In genomic region chr4:1009647-1010521, GRCh38 we compare ENCODE assay signal across 8 cellular contexts. TPM values are rescaled to one million over a fixed set of nuclear protein-coding genes. Genes with fewer than 3 reads are reported as not detected.
A peak's percentile ranks its signal among the peaks of the same experiment; 100 is the strongest.
DNase-seq lines count a peak whose midpoint lies in the region; ATAC-seq lines count a peak whose summit lies in the region.

No MANE protein-coding gene starts in this region.

- no peaks in the 10 kb centered on the region for H3K36me3 ChIP-seq in aorta (ENCODE audit: control insufficient read depth in 1 of 2, insufficient read depth in 2 of 2, low read length in 1 of 2)

- 1 to 2% methylated on average over 29 to 107 of the region's 107 CpGs for WGBS in aorta, 2 donors

- peaks cover 26 to 37% of the 10 kb centered on the region in 2 donors for H3K27me3 Mint-ChIP-seq in T-cell

- DNase-seq in NCI-H2081 (lab: John Stamatoyannopoulos, UW) (peak; percentile 54 to 58), NCI-H2081 treated with DMSO at 0.1 percent for 48 hours (lab: John Stamatoyannopoulos, UW) (no peak), T-cell (peak; percentile 27 to 76 (median 56)), amniotic epithelial cell (ENCODE audit: low read depth) (peak; percentile 20), hepatic stellate cell (ENCODE audit: low spot score) (peak; percentile 77), retina (peak; percentile 78), aorta (peak; percentile 78 to 92)

- peak overlapping the region; percentile 89 to 91 for H3K27ac Mint-ChIP-seq in T-cell

- no peaks in the 10 kb centered on the region for H3K9me3 ChIP-seq in aorta (ENCODE audit: control insufficient read depth, low read length)

- H3K4me3 Mint-ChIP-seq in T-cell = peak overlapping the region; percentile 83 to 90 (median 86)

- POLR2A ChIA-PET in T-cell (lab: Charles Lee) = interaction anchor here in 1 of 2 donors (0.5 to 0.6 kb wide), 2 partner anchors 224 to 564 kb away, joined by 3 to 6 read pairs; no protein-coding TSS in a partner anchor

- no peaks in the 10 kb centered on the region for H3K36me3 Mint-ChIP-seq in T-cell

- peak overlapping the region; percentile 44 to 90 for H3K4me3 ChIP-seq in aorta (ENCODE audit: low read length in 2 of 2)

- H3K4me1 Mint-ChIP-seq in T-cell = peaks cover 11 to 19% (median 12%) of the 10 kb centered on the region in 3 donors

- CTCF ChIA-PET in T-cell (lab: Charles Lee) = interaction anchor here in 1 of 2 donors (0.7 kb wide), 1 partner anchor 337 kb away, joined by 3 read pairs; the partner anchor contains the start of gene UVSSA

- intact Hi-C loops in aorta (cut with DNase I) = loop anchor here (2.0 to 5.0 kb wide), 3 partner anchors 62 to 337 kb away; partner anchors contain the start of gene UVSSA (in 1 of the 2)

- ATAC-seq in HG03354 (IDR thresholded peaks at IDR 0.05; ENCODE audit: poor library complexity, severe bottlenecking, unreplicated experiment) (peak; percentile 43), T-cell (replicated peaks in 1 of 4) (peak; percentile 43 to 64 (median 55)), aorta (ENCODE audit: low FRiP score) (peak; percentile 85)

- H3K27me3 ChIP-seq in aorta (ENCODE audit: control insufficient read depth in 1 of 2, insufficient read depth in 2 of 2, low read length in 1 of 2) = no peaks in the 10 kb centered on the region

- H3K9me3 Mint-ChIP-seq in T-cell = no peaks in the 10 kb centered on the region

- H3K4me1 ChIP-seq in aorta (ENCODE audit: control insufficient read depth in 1 of 2, insufficient read depth in 2 of 2, low read length in 2 of 2) = no peaks in the 10 kb centered on the region

- peak overlapping the region in 1 of 2 donors; percentile 6 for H3K27ac ChIP-seq in aorta (ENCODE audit: low read depth in 1 of 2, low read length in 2 of 2)

RNA-seq across cellular contexts. Expression of gene FGFRL1, which starts 1.5 kb away (rescaled TPM):
- total RNA-seq in T-cell = 10 to 100 TPM; 14.9 to 25.2 (median 23.7) TPM
- 10 to 100 TPM; 28.9 to 32.9 TPM for total RNA-seq in aorta
- polyA plus RNA-seq in aorta = 10 to 100 TPM in 1 of 2 donors, 1 to 10 TPM in 1; 6.9 to 19.5 TPM

RNA-seq across cellular contexts. Expression of gene SLC26A1, which starts 16.7 kb away (rescaled TPM):
- total RNA-seq in T-cell (1 to 10 TPM in 1 of 5 donors, under 1 TPM in 3, not detected in 1; 0.16 to 1.5 (median 0.39) TPM), aorta (under 1 TPM in 1 of 2 donors, not detected in 1; 0.45 TPM)
- under 1 TPM; 0.38 to 0.87 TPM for polyA plus RNA-seq in aorta

RNA-seq across cellular contexts. Expression of gene IDUA, which starts 23.0 kb away (rescaled TPM):
- total RNA-seq in T-cell (10 to 100 TPM; 60.4 to 96.5 (median 78.7) TPM), aorta (10 to 100 TPM; 27.5 to 44.2 TPM)
- polyA plus RNA-seq in aorta = 10 to 100 TPM in 1 of 2 donors, 1 to 10 TPM in 1; 5.9 to 42.5 TPM

RNA-seq across cellular contexts. Expression of gene DGKQ, which starts 36.5 kb away (rescaled TPM):
- total RNA-seq in T-cell (10 to 100 TPM; 22.6 to 46.4 (median 36.9) TPM), aorta (10 to 100 TPM; 11.2 to 14.2 TPM)
- polyA plus RNA-seq in aorta = 10 to 100 TPM in 1 of 2 donors, 1 to 10 TPM in 1; 5.4 to 13.4 TPM
